Comparison of ENCODE assay signal across 10 cellular contexts in the genomic region with DNA sequence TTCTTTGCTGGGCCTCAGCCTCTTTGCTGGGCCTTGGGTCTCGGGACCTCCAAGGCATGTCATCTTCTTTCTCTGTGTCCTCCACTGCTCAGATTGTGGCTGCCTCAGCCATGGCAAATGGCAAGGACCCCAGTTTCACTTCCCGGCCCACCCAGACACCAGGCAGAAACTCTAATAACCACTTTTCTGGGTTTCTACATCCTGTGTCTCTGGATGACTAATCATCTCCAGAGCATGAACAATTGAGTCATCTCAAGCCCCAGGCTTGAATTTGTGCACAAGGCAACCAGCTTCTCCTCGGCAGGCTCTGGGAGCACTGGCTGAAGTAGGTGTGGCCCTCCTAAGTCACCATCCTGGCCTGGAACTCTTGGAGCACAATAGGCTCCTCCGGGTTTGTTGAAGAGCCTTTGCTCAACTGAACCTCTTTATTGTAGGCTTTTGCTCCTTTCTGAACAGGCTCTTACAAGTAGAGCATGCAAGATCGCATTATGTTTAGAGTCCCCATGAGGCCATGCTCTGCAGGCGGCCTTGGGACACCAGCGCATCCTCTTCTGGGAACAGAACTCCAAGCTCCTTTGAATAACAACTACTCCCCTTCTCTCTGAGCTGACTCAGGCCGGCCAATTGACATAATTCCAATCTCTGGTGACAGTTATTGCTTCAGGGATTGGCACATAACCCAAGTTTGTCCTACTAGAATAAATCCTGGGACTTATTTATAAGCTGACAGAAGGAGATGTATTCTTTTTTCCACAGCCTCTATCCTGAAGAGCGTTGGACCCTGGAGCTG.
A peak's percentile ranks its signal among the peaks of the same experiment; 100 is the strongest.
DNase-seq lines count a peak whose midpoint lies in the region; ATAC-seq and TF ChIP-seq lines count a peak whose summit lies in the region.
"Had no signal": no experiment of that assay in that cellular context is flagged by ENCODE, and none has a peak within 500 bp of the region (broad histone marks: within the 10 kb centered on the region; RNA-seq: fewer than 3 reads in every experiment).

No MANE protein-coding gene starts in this region.

- no peak overlapping the region for H3K4me3 ChIP-seq in mesenchymal stem cell (ENCODE audit: insufficient read depth in 1 of 2, low read depth in 1 of 2, low read length in 2 of 2)
- H3K4me3 ChIP-seq in gastroesophageal sphincter: no peak overlapping the region
- no peak overlapping the region for H3K4me3 ChIP-seq in heart left ventricle

- no peak overlapping the region for H3K9ac ChIP-seq in mesenchymal stem cell (ENCODE audit: low read length)

- no peak overlapping the region for H4K91ac ChIP-seq in mesenchymal stem cell (ENCODE audit: low read length)

- no peak for TF ChIP-seq POLR2A in GM18505 (IDR thresholded peaks at IDR 0.05; ENCODE audit: borderline replicate concordance, extremely low read depth, insufficient read depth, insufficient read length)
- no peak for TF ChIP-seq POLR2A in gastroesophageal sphincter (IDR thresholded peaks at IDR 0.05)
- TF ChIP-seq POLR2A in heart left ventricle (IDR thresholded peaks at IDR 0.05): no peak

- no peaks in the 10 kb centered on the region for H3K36me3 ChIP-seq in mesenchymal stem cell (ENCODE audit: control insufficient read depth in 1 of 2, insufficient read depth in 2 of 2, low read depth in 1 of 2, low read length in 2 of 2)
- H3K36me3 ChIP-seq in gastroesophageal sphincter: no peaks in the 10 kb centered on the region
- H3K36me3 ChIP-seq in heart left ventricle: no peaks in the 10 kb centered on the region

- H3K79me1 ChIP-seq in mesenchymal stem cell (replicated peaks; ENCODE audit: low read length, poor library complexity, severe bottlenecking): no peaks in the 10 kb centered on the region

- H3K14ac ChIP-seq in mesenchymal stem cell (ENCODE audit: low read length in 2 of 2): no peak overlapping the region

- no peak overlapping the region for H2AK5ac ChIP-seq in mesenchymal stem cell (ENCODE audit: low read length, severe bottlenecking)

- WGBS in mesenchymal stem cell: 77% methylated on average over 8 of the region's 9 CpGs
- WGBS in gastroesophageal sphincter (ENCODE audit: low coverage in 1 of 2), 2 donors: 83 to 94% methylated on average over 6 of the region's 9 CpGs
- WGBS in heart left ventricle, 4 donors: 84 to 93% (median 88%) methylated on average over 9 of the region's 9 CpGs

- intact Hi-C loops in heart left ventricle (cut with DNase I): no loop called here

- no peak for TF ChIP-seq EP300 in gastroesophageal sphincter (IDR thresholded peaks at IDR 0.05)

- H3K23ac ChIP-seq in mesenchymal stem cell (ENCODE audit: low read length in 2 of 2): no peak overlapping the region

- TF ChIP-seq CTCF in gastroesophageal sphincter (IDR thresholded peaks at IDR 0.05): no peak
- TF ChIP-seq CTCF in heart left ventricle (IDR thresholded peaks at IDR 0.05): no peak

- H2BK12ac ChIP-seq in mesenchymal stem cell (ENCODE audit: low read length in 2 of 2): peak overlapping the region in 1 of 2 experiments; percentile 63

- H3K4me1 ChIP-seq in mesenchymal stem cell (ENCODE audit: control insufficient read depth, insufficient read depth, low read depth, low read length) (peaks cover 2% of the 10 kb centered on the region), gastroesophageal sphincter (peaks cover 0 to 10% (median 0%) of the 10 kb centered on the region in 3 donors), heart left ventricle (no peaks in the 10 kb centered on the region)

- peak overlapping the region; percentile 18 for H2AFZ ChIP-seq in mesenchymal stem cell (ENCODE audit: low read depth, low read length)

- H3K4ac ChIP-seq in mesenchymal stem cell (ENCODE audit: low read depth in 1 of 2, low read length in 2 of 2): no peak overlapping the region

- H3K9me3 ChIP-seq in mesenchymal stem cell (ENCODE audit: control insufficient read depth, low read length) (no peaks in the 10 kb centered on the region), gastroesophageal sphincter (no peaks in the 10 kb centered on the region), heart left ventricle (peaks cover 0 to 5% (median 0%) of the 10 kb centered on the region in 12 donors)

- H3K18ac ChIP-seq in mesenchymal stem cell (ENCODE audit: low read depth in 1 of 2, low read length in 2 of 2): peak overlapping the region in 1 of 2 experiments; percentile 72

- no peak overlapping the region for H2BK5ac ChIP-seq in mesenchymal stem cell (ENCODE audit: low read depth, low read length, poor library complexity, severe bottlenecking)

- ATAC-seq in GM18505 (IDR thresholded peaks at IDR 0.05; ENCODE audit: unreplicated experiment) (peak; percentile 77), GM21737 (IDR thresholded peaks at IDR 0.05; ENCODE audit: unreplicated experiment) (peak; percentile 78), gastroesophageal sphincter (no peak), heart left ventricle (no peak)

- no peak overlapping the region for H2BK15ac ChIP-seq in mesenchymal stem cell (ENCODE audit: low read depth, poor library complexity, severe bottlenecking)

- H2BK120ac ChIP-seq in mesenchymal stem cell (ENCODE audit: low read depth, low read length): no peak overlapping the region

- DNase-seq in HT1080 (ENCODE audit: low read depth) (peak; percentile 88), mesenchymal stem cell (peak; percentile 80), ecto neural progenitor cell (ENCODE audit: low spot score) (no peak), heart left ventricle (no peak), SK-N-DZ (ENCODE audit: low spot score) (no peak)
- DNase-seq: activated CD4-positive, alpha-beta T cell treated with anti-CD3 and anti-CD28 coated beads, Interleukin-2, amount 10 ng/mL, durations not matched to agents 24 days and 14 days; GF-D8 had no signal

- H3K4me2 ChIP-seq in mesenchymal stem cell (ENCODE audit: low read length, poor library complexity, severe bottlenecking): no peak overlapping the region

- no peak overlapping the region for H3K27ac ChIP-seq in mesenchymal stem cell (ENCODE audit: low read length, poor library complexity, severe bottlenecking)
- H3K27ac ChIP-seq in gastroesophageal sphincter: peak overlapping the region in 1 of 4 donors; percentile 68
- H3K27ac ChIP-seq in heart left ventricle: no peak overlapping the region

- no peak overlapping the region for H4K8ac ChIP-seq in mesenchymal stem cell (ENCODE audit: low read length)

- H3K27me3 ChIP-seq in mesenchymal stem cell (ENCODE audit: control insufficient read depth in 1 of 2, insufficient read depth in 1 of 2, low read length in 2 of 2) (no peaks in the 10 kb centered on the region), gastroesophageal sphincter (no peaks in the 10 kb centered on the region), heart left ventricle (peaks cover 0 to 15% (median 0%) of the 10 kb centered on the region in 9 donors)

Comparison
In these comparisons a context has a peak if more than half of its experiments do, and no peak if none do; other contexts are left out.
1. ATAC-seq: peak in GM18505 (single experiment) and GM21737 (single experiment); none in gastroesophageal sphincter (single experiment) and heart left ventricle (0 of 4).
2. DNase-seq: peak in HT1080 (single experiment) and mesenchymal stem cell (single experiment); none in ecto neural progenitor cell (single experiment), heart left ventricle (0 of 5) and SK-N-DZ (single experiment).